Comparison of ENCODE assay signal across 11 cellular contexts in genomic region chr16:17395849-17396480, GRCh38.
DNase-seq lines count a peak whose midpoint lies in the region; ATAC-seq and TF ChIP-seq lines count a peak whose summit lies in the region.
"Had no signal": no experiment of that assay in that cellular context is flagged by ENCODE, and none has a peak within 500 bp of the region (broad histone marks: within the 10 kb centered on the region; RNA-seq: fewer than 3 reads in every experiment).

No MANE protein-coding gene starts in this region.

- no peak overlapping the region for H3K4me2 ChIP-seq in parathyroid adenoma (ENCODE audit: low read length)

- DNase-seq in Calu3 (peak; percentile 75), Right ventricle myocardium superior (no peak), NCI-H1694 (lab: John Stamatoyannopoulos, UW) (no peak)

- no peaks in the 10 kb centered on the region for H3K9me3 Mint-ChIP-seq in Calu3 (ENCODE audit: low read depth, unreplicated experiment)
- no peaks in the 10 kb centered on the region for H3K9me3 Mint-ChIP-seq in activated T-helper 17 cell treated with anti-CD3 and anti-CD28 coated beads, Interleukin-2, amount 50 U/mL, for 72 hours

- peaks cover 10% of the 10 kb centered on the region for H3K27me3 Mint-ChIP-seq in Calu3 (ENCODE audit: unreplicated experiment)
- H3K27me3 Mint-ChIP-seq in activated T-helper 17 cell treated with anti-CD3 and anti-CD28 coated beads, Interleukin-2, amount 50 U/mL, for 72 hours = no peaks in the 10 kb centered on the region
- H3K27me3 Mint-ChIP-seq: activated naive CD8-positive, alpha-beta T cell had no signal

- intact Hi-C loops in Calu3 (cut with micrococcal nuclease; ENCODE audit: unreplicated experiment) (loop anchor here (1.0 to 2.0 kb wide), 5 partner anchors 32 to 121 kb away; no protein-coding TSS in a partner anchor), Right ventricle myocardium superior (cut with DNase I) (no loop called here)

- H3K4me3 Mint-ChIP-seq in Calu3 (ENCODE audit: low read depth, unreplicated experiment) = no peak overlapping the region
- H3K4me3 Mint-ChIP-seq in activated T-helper 17 cell treated with anti-CD3 and anti-CD28 coated beads, Interleukin-2, amount 50 U/mL, for 72 hours = peak overlapping the region; percentile 80
- H3K4me3 Mint-ChIP-seq: activated naive CD8-positive, alpha-beta T cell had no signal

- TF ChIP-seq CTCF in Calu3 (IDR thresholded peaks at IDR 0.05; ENCODE audit: unreplicated experiment) (no peak), parathyroid adenoma (IDR thresholded peaks at IDR 0.05) (no peak)

- H3K79me2 ChIP-seq in parathyroid adenoma = no peaks in the 10 kb centered on the region

- H3K27me3 ChIP-seq in parathyroid adenoma (ENCODE audit: control insufficient read depth, insufficient read depth, low read length) = no peaks in the 10 kb centered on the region

- ATAC-seq in activated T-helper 17 cell treated with anti-CD3 and anti-CD28 coated beads, Interleukin-2, amount 50 U/mL, for 72 hours (replicated peaks) = peak; percentile 40
- ATAC-seq in Right ventricle myocardium superior (ENCODE audit: poor library complexity) = peak; percentile 61
- ATAC-seq in activated CD4-positive, CD25-positive, alpha-beta regulatory T cell treated with anti-CD3 and anti-CD28 coated beads, Interleukin-2, amount 50 U/mL, for 24 hours = no peak
- ATAC-seq in GM21367 (IDR thresholded peaks at IDR 0.05; ENCODE audit: unreplicated experiment) = no peak
- no peak for ATAC-seq in GM18861 (IDR thresholded peaks at IDR 0.05; ENCODE audit: unreplicated experiment)

- no peaks in the 10 kb centered on the region for H3K36me3 ChIP-seq in parathyroid adenoma (ENCODE audit: control insufficient read depth, insufficient read depth, low read length)
- H3K36me3 ChIP-seq: HAP-1 had no signal

- peak overlapping the region; percentile 36 for H2AFZ ChIP-seq in parathyroid adenoma

- H3K4me1 Mint-ChIP-seq in Calu3 (ENCODE audit: low read depth, unreplicated experiment) = peaks cover 27% of the 10 kb centered on the region
- peaks cover 52% of the 10 kb centered on the region for H3K4me1 Mint-ChIP-seq in activated T-helper 17 cell treated with anti-CD3 and anti-CD28 coated beads, Interleukin-2, amount 50 U/mL, for 72 hours

- no peak overlapping the region for H3K9ac ChIP-seq in parathyroid adenoma

- H3K9me3 ChIP-seq in parathyroid adenoma (ENCODE audit: control insufficient read depth, low read length) = no peaks in the 10 kb centered on the region
- H3K9me3 ChIP-seq: HAP-1 had no signal

- CTCF ChIA-PET in Calu3 (lab: Charles Lee) = interaction anchor here (0.6 to 0.9 kb wide), 3 partner anchors 19 to 83 kb away, joined by 3 to 8 read pairs (median 3); no protein-coding TSS in a partner anchor

- peak overlapping the region; percentile 66 for H3K27ac Mint-ChIP-seq in Calu3 (ENCODE audit: unreplicated experiment)
- peak overlapping the region; percentile 88 for H3K27ac Mint-ChIP-seq in activated T-helper 17 cell treated with anti-CD3 and anti-CD28 coated beads, Interleukin-2, amount 50 U/mL, for 72 hours
- H3K27ac Mint-ChIP-seq: activated naive CD8-positive, alpha-beta T cell had no signal

- no TSS peak for BruUV-seq in Calu3 (replicated peaks; lab: Mats Ljungman, UMichigan)

- H3K4me1 ChIP-seq in parathyroid adenoma = peaks cover 25% of the 10 kb centered on the region
- H3K4me1 ChIP-seq: HAP-1 had no signal

- H3K36me3 Mint-ChIP-seq in Calu3 (ENCODE audit: insufficient read depth, unreplicated experiment) = peaks cover 9% of the 10 kb centered on the region
- H3K36me3 Mint-ChIP-seq in activated T-helper 17 cell treated with anti-CD3 and anti-CD28 coated beads, Interleukin-2, amount 50 U/mL, for 72 hours (ENCODE audit: low read depth) = no peaks in the 10 kb centered on the region

- H3K4me3 ChIP-seq in parathyroid adenoma (ENCODE audit: low read depth, low read length) = no peak overlapping the region
- H3K4me3 ChIP-seq: HAP-1 had no signal

- peak overlapping the region; percentile 22 for H3K27ac ChIP-seq in parathyroid adenoma
- H3K27ac ChIP-seq: C4-2B had no signal

Comparison
In these comparisons a context has a peak if more than half of its experiments do, and no peak if none do; other contexts are left out.
1. ATAC-seq: peak in activated T-helper 17 cell treated with anti-CD3 and anti-CD28 coated beads, Interleukin-2, amount 50 U/mL, for 72 hours (single experiment) and Right ventricle myocardium superior (single experiment); none in activated CD4-positive, CD25-positive, alpha-beta regulatory T cell treated with anti-CD3 and anti-CD28 coated beads, Interleukin-2, amount 50 U/mL, for 24 hours (0 of 2), GM21367 (single experiment) and GM18861 (single experiment).